In the genomic region with DNA sequence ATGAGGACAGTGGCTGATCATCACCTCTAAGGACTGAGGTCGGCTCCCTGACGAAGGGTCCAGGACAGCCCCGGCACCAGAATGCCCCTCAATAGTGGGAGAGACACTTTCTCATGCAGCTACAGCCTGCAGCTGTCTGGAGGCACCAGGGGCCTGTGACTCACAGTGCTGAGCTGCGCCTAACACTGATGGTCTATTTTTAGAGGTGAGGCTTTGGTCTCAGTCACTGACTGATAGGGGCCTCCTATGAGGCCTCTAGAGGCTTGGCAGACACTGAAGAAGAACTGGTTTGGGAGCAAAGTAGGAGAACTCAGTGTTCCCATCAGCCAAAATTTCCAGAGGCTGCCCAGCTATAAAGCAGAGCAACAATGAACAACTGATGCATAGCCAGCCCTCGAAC, we compare ENCODE assay signal across 1 cellular context.
TF ChIP-seq lines count a peak whose summit lies in the region.

No MANE protein-coding gene starts in this region.

TF ChIP-seq in GM23338, 12 proteins besides CTCF, POLR2A, EP300 and RAD21 (continued from another document):
- no peak for TF ChIP-seq JUNB (IDR thresholded peaks at IDR 0.05; ENCODE audit: unreplicated experiment)
